22 cellular contexts compared by ENCODE assay signal in the genomic region with DNA sequence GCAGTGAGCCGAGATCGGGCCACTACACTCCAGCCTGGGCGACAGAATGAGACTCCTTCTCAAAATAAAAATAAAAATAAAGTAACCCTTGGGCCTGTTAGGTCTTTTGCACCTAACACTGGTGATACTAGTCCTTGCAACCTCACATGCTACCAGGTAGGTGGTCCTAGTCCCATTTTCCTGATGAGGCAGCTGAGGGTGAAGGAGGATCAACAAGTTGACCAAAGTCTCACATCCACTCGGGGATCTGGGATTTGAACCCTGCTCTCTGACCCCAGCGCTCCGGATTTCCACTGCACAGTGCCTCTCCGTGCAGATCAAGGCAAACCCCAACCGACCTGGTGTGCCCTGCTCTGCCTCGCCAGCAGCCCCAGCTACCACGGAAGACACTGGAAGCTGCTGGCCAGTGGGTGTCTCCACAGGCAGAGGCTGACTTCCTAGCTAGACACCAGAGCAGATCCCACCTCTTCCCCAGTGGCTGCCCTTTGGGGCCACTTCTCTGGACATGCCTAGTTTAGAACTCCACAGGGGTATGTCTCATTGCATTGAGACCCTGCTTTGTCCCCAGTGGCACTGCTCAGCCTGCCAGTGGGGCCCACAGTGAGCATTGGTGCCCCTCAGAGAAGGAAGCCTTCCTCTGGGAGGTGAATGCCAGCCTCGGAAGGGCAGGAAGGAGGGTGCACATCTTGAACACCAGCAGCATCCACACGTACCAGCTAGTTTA. TPM values are rescaled to one million over a fixed set of nuclear protein-coding genes. Genes with fewer than 3 reads are reported as not detected.
DNase-seq lines count a peak whose midpoint lies in the region; ATAC-seq and TF ChIP-seq lines count a peak whose summit lies in the region.
"Had no signal": no experiment of that assay in that cellular context is flagged by ENCODE, and none has a peak within 500 bp of the region (broad histone marks: within the 10 kb centered on the region; RNA-seq: fewer than 3 reads in every experiment).

No MANE protein-coding gene starts in this region.

- 80 to 81% methylated on average over 4 to 12 of the region's 12 CpGs for WGBS in transverse colon (ENCODE audit: low coverage in 1 of 2), 2 donors

- POLR2A ChIA-PET in naive thymus-derived CD4-positive, alpha-beta T cell (lab: Charles Lee), result interaction anchor here (1.0 to 11.3 kb wide), 12 partner anchors 9 to 231 kb away, joined by 3 to 137 read pairs (median 11); a partner anchor contains a TSS

- intact Hi-C loops in naive thymus-derived CD4-positive, alpha-beta T cell (cut with micrococcal nuclease), result no loop called here
- intact Hi-C loops in upper lobe of right lung (cut with DNase I), result no loop called here
- intact Hi-C loops in transverse colon (cut with DNase I; ENCODE audit: low total_unique reads), result no loop called here

- H3K36me3 ChIP-seq in WERI-Rb-1 (no peaks in the 10 kb centered on the region), upper lobe of right lung (no peaks in the 10 kb centered on the region), transverse colon (no peaks in the 10 kb centered on the region)
- H3K36me3 ChIP-seq in naive thymus-derived CD4-positive, alpha-beta T cell (ENCODE audit: control insufficient read depth in 2 of 3, insufficient read depth in 3 of 3, low read length in 3 of 3), result peaks cover 0 to 34% (median 0%) of the 10 kb centered on the region in 3 experiments
- H3K36me3 ChIP-seq: SJSA1 had no signal

- H3K9me3 ChIP-seq in WERI-Rb-1 (ENCODE audit: severe bottlenecking), result no peaks in the 10 kb centered on the region
- H3K9me3 ChIP-seq in naive thymus-derived CD4-positive, alpha-beta T cell (ENCODE audit: control insufficient read depth in 2 of 3, low read length in 3 of 3), result no peaks in the 10 kb centered on the region
- no peaks in the 10 kb centered on the region for H3K9me3 ChIP-seq in upper lobe of right lung
- no peaks in the 10 kb centered on the region for H3K9me3 ChIP-seq in transverse colon
- H3K9me3 ChIP-seq: SJSA1 had no signal

- peak overlapping the region; percentile 61 for H3K27ac Mint-ChIP-seq in activated naive CD8-positive, alpha-beta T cell
- H3K27ac Mint-ChIP-seq in activated naive CD8-positive, alpha-beta T cell treated with anti-CD3 and anti-CD28 coated beads for 36 hours, result no peak overlapping the region
- H3K27ac Mint-ChIP-seq in naive thymus-derived CD4-positive, alpha-beta T cell, result peak overlapping the region in 7 of 9 donors; percentile 71 to 97 (median 91)

- TF ChIP-seq EP300 in transverse colon (IDR thresholded peaks at IDR 0.05; ENCODE audit: low read depth), result no peak

- no peaks in the 10 kb centered on the region for H3K27me3 Mint-ChIP-seq in activated naive CD8-positive, alpha-beta T cell
- H3K27me3 Mint-ChIP-seq in activated naive CD8-positive, alpha-beta T cell treated with anti-CD3 and anti-CD28 coated beads for 36 hours, result no peaks in the 10 kb centered on the region
- no peaks in the 10 kb centered on the region for H3K27me3 Mint-ChIP-seq in naive thymus-derived CD4-positive, alpha-beta T cell

- H3K4me1 Mint-ChIP-seq in activated naive CD8-positive, alpha-beta T cell (ENCODE audit: low read depth), result peaks cover 76% of the 10 kb centered on the region
- H3K4me1 Mint-ChIP-seq in activated naive CD8-positive, alpha-beta T cell treated with anti-CD3 and anti-CD28 coated beads for 36 hours, result peaks cover 54% of the 10 kb centered on the region
- peaks cover 17 to 86% (median 77%) of the 10 kb centered on the region in 7 donors for H3K4me1 Mint-ChIP-seq in naive thymus-derived CD4-positive, alpha-beta T cell

- TF ChIP-seq CTCF in WERI-Rb-1 (IDR thresholded peaks at IDR 0.05; ENCODE audit: low read depth, low read length) (no peak), upper lobe of right lung (IDR thresholded peaks at IDR 0.05) (no peak), transverse colon (IDR thresholded peaks at IDR 0.05) (no peak)

- H3K36me3 Mint-ChIP-seq in activated naive CD8-positive, alpha-beta T cell, result no peaks in the 10 kb centered on the region
- peaks cover 5% of the 10 kb centered on the region for H3K36me3 Mint-ChIP-seq in activated naive CD8-positive, alpha-beta T cell treated with anti-CD3 and anti-CD28 coated beads for 36 hours
- H3K36me3 Mint-ChIP-seq in naive thymus-derived CD4-positive, alpha-beta T cell, result peaks cover 7 to 20% (median 13%) of the 10 kb centered on the region in 5 donors

- peaks cover 8 to 46% of the 10 kb centered on the region in 2 donors for H3K4me1 ChIP-seq in naive thymus-derived CD4-positive, alpha-beta T cell (ENCODE audit: control insufficient read depth in 2 of 2, insufficient read depth in 2 of 2, low read length in 2 of 2)
- H3K4me1 ChIP-seq in upper lobe of right lung, result peaks cover 13% of the 10 kb centered on the region
- peaks cover 11 to 48% (median 23%) of the 10 kb centered on the region in 4 donors for H3K4me1 ChIP-seq in transverse colon

- no peaks in the 10 kb centered on the region for H3K27me3 ChIP-seq in WERI-Rb-1 (ENCODE audit: insufficient read depth, low read depth, severe bottlenecking)
- no peaks in the 10 kb centered on the region for H3K27me3 ChIP-seq in naive thymus-derived CD4-positive, alpha-beta T cell (ENCODE audit: control insufficient read depth in 2 of 2, insufficient read depth in 2 of 2, low read length in 2 of 2)
- no peaks in the 10 kb centered on the region for H3K27me3 ChIP-seq in upper lobe of right lung
- H3K27me3 ChIP-seq in transverse colon, result no peaks in the 10 kb centered on the region
- H3K27me3 ChIP-seq: SJSA1 had no signal

- no peak for DNase-seq in activated naive CD8-positive, alpha-beta T cell treated with anti-CD3 and anti-CD28 coated beads for 36 hours
- DNase-seq in WERI-Rb-1 (no peak), upper lobe of right lung (peak; percentile 39), transverse colon (no peak), T-helper 9 cell (no peak)
- no peak for DNase-seq in naive thymus-derived CD4-positive, alpha-beta T cell
- DNase-seq: COR-L47, DMS 273 treated with DMSO at 0.1 percent for 48 hours, GM23248, HCEC 1CT, KG1, NCI-H1417 treated with DMSO at 0.1 percent for 48 hours, NCI-H187 treated with DMSO at 0.1 percent for 48 hours, NCI-H226, NCI-H524 treated with DMSO at 0.1 percent for 48 hours, PC-3 had no signal

- in situ Hi-C loops in transverse colon (cut with MboI; ENCODE audit: low pct_ligation_motif_present in 1 of 4, low pct_unique_long_range_greater_than_20kb in 1 of 4, low sequenced_read_pairs in 3 of 4), result no loop called here

- no peaks in the 10 kb centered on the region for H3K9me3 Mint-ChIP-seq in activated naive CD8-positive, alpha-beta T cell (ENCODE audit: low read depth)
- H3K9me3 Mint-ChIP-seq in activated naive CD8-positive, alpha-beta T cell treated with anti-CD3 and anti-CD28 coated beads for 36 hours, result no peaks in the 10 kb centered on the region
- no peaks in the 10 kb centered on the region for H3K9me3 Mint-ChIP-seq in naive thymus-derived CD4-positive, alpha-beta T cell
- H3K9me3 Mint-ChIP-seq: CD14-positive monocyte had no signal

- TF ChIP-seq POLR2A in transverse colon (IDR thresholded peaks at IDR 0.05), result no peak

- peak overlapping the region; percentile 94 for H3K27ac ChIP-seq in WERI-Rb-1
- H3K27ac ChIP-seq in naive thymus-derived CD4-positive, alpha-beta T cell (ENCODE audit: low read depth, low read length), result peak overlapping the region; percentile 62
- no peak overlapping the region for H3K27ac ChIP-seq in upper lobe of right lung
- H3K27ac ChIP-seq in transverse colon, result no peak overlapping the region
- H3K27ac ChIP-seq: 22Rv1, GM23248, RWPE1, SJSA1 had no signal

- no peak overlapping the region for H3K4me3 ChIP-seq in WERI-Rb-1 (ENCODE audit: low read depth, low read length)
- H3K4me3 ChIP-seq in naive thymus-derived CD4-positive, alpha-beta T cell (ENCODE audit: low read length), result no peak overlapping the region
- no peak overlapping the region for H3K4me3 ChIP-seq in upper lobe of right lung
- no peak overlapping the region for H3K4me3 ChIP-seq in transverse colon
- H3K4me3 ChIP-seq: GM23248, SJSA1 had no signal

- CTCF ChIA-PET in naive thymus-derived CD4-positive, alpha-beta T cell (lab: Charles Lee), result interaction anchor here (0.6 to 1.7 kb wide), 5 partner anchors 17 to 230 kb away, joined by 3 to 8 read pairs (median 6); no protein-coding TSS in a partner anchor

- no peak overlapping the region for H3K4me3 Mint-ChIP-seq in activated naive CD8-positive, alpha-beta T cell
- no peak overlapping the region for H3K4me3 Mint-ChIP-seq in activated naive CD8-positive, alpha-beta T cell treated with anti-CD3 and anti-CD28 coated beads for 36 hours
- no peak overlapping the region for H3K4me3 Mint-ChIP-seq in naive thymus-derived CD4-positive, alpha-beta T cell
- H3K4me3 Mint-ChIP-seq: CD14-positive monocyte had no signal

- ATAC-seq in naive thymus-derived CD4-positive, alpha-beta T cell, result no peak
- no peak for ATAC-seq in upper lobe of right lung
- ATAC-seq in HG02870 (IDR thresholded peaks at IDR 0.05; ENCODE audit: unreplicated experiment), result no peak
- ATAC-seq: PC-3 had no signal

RNA-seq across cellular contexts. Expression of a gene that starts 27.6 kb away (rescaled TPM):
- total RNA-seq in activated naive CD8-positive, alpha-beta T cell treated with anti-CD3 and anti-CD28 coated beads for 36 hours, result 10 to 100 TPM; 14.3 to 17.4 TPM
- total RNA-seq in naive thymus-derived CD4-positive, alpha-beta T cell, result 100 to 1,000 TPM in 4 of 5 experiments, 10 to 100 TPM in 1; 28.1 to 364 (median 159) TPM
- polyA plus RNA-seq in naive thymus-derived CD4-positive, alpha-beta T cell, result 100 to 1,000 TPM; 301 to 853 TPM
- 35.1 TPM for total RNA-seq in upper lobe of right lung
- total RNA-seq in transverse colon, result 10 to 100 TPM; 24.9 to 75.6 (median 37.8) TPM

RNA-seq across cellular contexts. Expression of a gene that starts 45.6 kb away (rescaled TPM):
- 1 to 10 TPM; 5.1 to 5.3 TPM for total RNA-seq in activated naive CD8-positive, alpha-beta T cell treated with anti-CD3 and anti-CD28 coated beads for 36 hours
- 10 to 100 TPM; 28.8 to 85.5 (median 69.9) TPM for total RNA-seq in naive thymus-derived CD4-positive, alpha-beta T cell
- 10 to 100 TPM; 16.0 to 30.4 TPM for polyA plus RNA-seq in naive thymus-derived CD4-positive, alpha-beta T cell
- total RNA-seq in upper lobe of right lung, result 19.7 TPM
- 1 to 10 TPM; 2.4 to 6.8 (median 4.3) TPM for total RNA-seq in transverse colon
- total RNA-seq: SJSA1 had no signal

Comparison
In these comparisons a context has a peak if more than half of its experiments do, and no peak if none do; other contexts are left out.
1. H3K27ac ChIP-seq: peak in WERI-Rb-1 (single experiment) and naive thymus-derived CD4-positive, alpha-beta T cell (single experiment); none in upper lobe of right lung (single experiment) and transverse colon (0 of 4).